In genomic region chr16:66521951-66522771, GRCh38 we compare ENCODE assay signal across 9 cellular contexts. TPM values are rescaled to one million over a fixed set of nuclear protein-coding genes. Genes with fewer than 3 reads are reported as not detected.
A peak's percentile ranks its signal among the peaks of the same experiment; 100 is the strongest.
DNase-seq lines count a peak whose midpoint lies in the region; ATAC-seq and FAIRE-seq lines count a peak whose summit lies in the region.
"Had no signal": no experiment of that assay in that cellular context is flagged by ENCODE, and none has a peak within 500 bp of the region (broad histone marks: within the 10 kb centered on the region; RNA-seq: fewer than 3 reads in every experiment).

No MANE protein-coding gene starts in this region.

- no peaks in the 10 kb centered on the region for H3K36me3 ChIP-seq in MG63
- peaks cover 0 to 3% of the 10 kb centered on the region in 2 donors for H3K36me3 ChIP-seq in small intestine (ENCODE audit: control insufficient read depth in 2 of 2, insufficient read depth in 2 of 2, low read length in 2 of 2)

- peaks cover 0 to 12% of the 10 kb centered on the region in 2 donors for H3K4me1 ChIP-seq in small intestine (ENCODE audit: control insufficient read depth in 2 of 2, insufficient read depth in 1 of 2, low read depth in 1 of 2, low read length in 1 of 2)

- ATAC-seq in GM21576 (IDR thresholded peaks at IDR 0.05; ENCODE audit: unreplicated experiment), result peak; percentile 59

- no peak overlapping the region for H3K4me3 ChIP-seq in MG63
- no peak overlapping the region for H3K4me3 ChIP-seq in small intestine (ENCODE audit: low read depth in 1 of 2, low read length in 2 of 2)

- 64 to 80% (median 67%) methylated on average over 17 of the region's 17 CpGs for WGBS in small intestine, 3 donors

- H3K9me3 ChIP-seq in MG63 (no peaks in the 10 kb centered on the region), small intestine (ENCODE audit: control insufficient read depth, low read depth) (no peaks in the 10 kb centered on the region)

- H3K27ac ChIP-seq in epithelial cell of prostate, result peak overlapping the region; percentile 69
- H3K27ac ChIP-seq in small intestine (ENCODE audit: low read depth in 1 of 2, low read length in 1 of 2), result peak overlapping the region; percentile 56 to 68

- no peak for FAIRE-seq in small intestine (lab: Jason Lieb, UNC)

- H3K27me3 ChIP-seq in MG63, result no peaks in the 10 kb centered on the region
- H3K27me3 ChIP-seq in small intestine (ENCODE audit: control insufficient read depth in 2 of 2, insufficient read depth in 2 of 2, low read length in 2 of 2), result no peaks in the 10 kb centered on the region

- DNase-seq in AML-193 (lab: John Stamatoyannopoulos, UW), result peak; percentile 50 to 64
- peak; percentile 11 for DNase-seq in MG63
- DNase-seq in activated CD8-positive, alpha-beta memory T cell treated with anti-CD3 and anti-CD28 coated beads for 24 hours, result peak; percentile 94
- peak; percentile 94 for DNase-seq in epithelial cell of prostate (ENCODE audit: low read depth, low spot score)
- peak; percentile 77 for DNase-seq in small intestine
- DNase-seq in DMS79 treated with DMSO at 0.1 percent for 48 hours (lab: John Stamatoyannopoulos, UW), result no peak
- no peak for DNase-seq in NCI-H446 (lab: John Stamatoyannopoulos, UW)
- DNase-seq: left cardiac atrium had no signal

RNA-seq across cellular contexts. Expression of gene TK2, which starts 27.8 kb away (rescaled TPM):
- total RNA-seq in MG63 (2014; rRNA removed; shearing (Covaris generic); ENCODE audit: low replicate concordance), result 19.6 and 20.4 TPM in 2 replicates
- 10 to 100 TPM in 2 of 3 donors, 1 to 10 TPM in 1; 9.2 to 14.1 (median 11.2) TPM for polyA plus RNA-seq in small intestine

RNA-seq across cellular contexts. Expression of gene CKLF, which starts 30.2 kb away (rescaled TPM):
- 37.2 and 46.1 TPM in 2 replicates for total RNA-seq in MG63 (2014; rRNA removed; shearing (Covaris generic); ENCODE audit: low replicate concordance)
- 10 to 100 TPM; 26.8 to 55.1 (median 44.0) TPM for polyA plus RNA-seq in small intestine

RNA-seq across cellular contexts. Expression of gene CMTM1, which starts 44.1 kb away (rescaled TPM):
- 4.1 TPM in 1 of 2 replicates, not detected in the other for total RNA-seq in MG63 (2014; rRNA removed; shearing (Covaris generic); ENCODE audit: low replicate concordance)
- under 1 TPM in 1 of 3 donors, not detected in 2; 0.36 TPM for polyA plus RNA-seq in small intestine

RNA-seq across cellular contexts. Expression of gene CMTM2, which starts 57.1 kb away (rescaled TPM):
- not detected in 2 replicates for total RNA-seq in MG63 (2014; rRNA removed; shearing (Covaris generic); ENCODE audit: low replicate concordance)
- polyA plus RNA-seq in small intestine, result under 1 TPM in 1 of 3 donors, not detected in 2; 0.07 TPM

Comparison
In these comparisons a context has a peak if more than half of its experiments do, and no peak if none do; other contexts are left out.
1. DNase-seq: peak in AML-193 (2 of 2), MG63 (single experiment), activated CD8-positive, alpha-beta memory T cell treated with anti-CD3 and anti-CD28 coated beads for 24 hours (single experiment), epithelial cell of prostate (single experiment) and small intestine (single experiment); none in DMS79 treated with DMSO at 0.1 percent for 48 hours (single experiment) and NCI-H446 (0 of 2).